26 cellular contexts compared by ENCODE assay signal in the genomic region with DNA sequence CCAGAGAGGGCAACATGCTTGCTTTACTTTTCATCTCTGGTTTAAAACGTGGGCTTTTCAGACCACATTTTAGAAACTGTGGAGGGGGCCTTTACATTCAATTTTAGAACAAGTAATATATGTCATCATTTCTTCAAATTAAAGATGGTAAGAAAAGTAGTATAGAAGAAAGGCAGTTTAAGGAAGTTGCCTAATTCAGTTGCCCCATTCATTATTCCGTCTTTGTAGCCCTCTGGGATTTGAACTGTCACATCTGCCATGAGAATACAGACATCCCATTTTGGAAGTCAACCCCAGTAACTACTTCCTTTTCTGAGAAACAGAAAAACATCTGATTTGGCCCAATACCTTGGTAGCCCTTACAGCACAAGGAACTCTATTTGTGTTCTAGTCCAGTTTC.
"Had no signal": no experiment of that assay in that cellular context is flagged by ENCODE, and none has a peak within 500 bp of the region (broad histone marks: within the 10 kb centered on the region; RNA-seq: fewer than 3 reads in every experiment).

No MANE protein-coding gene starts in this region.

- H3K27ac ChIP-seq: ascending aorta, cardiac muscle cell, coronary artery, Peyer's patch, RWPE1, SJCRH30, SK-N-MC had no signal

- H3K36me3 ChIP-seq: ascending aorta, cardiac muscle cell, Peyer's patch, SJCRH30 had no signal

- H3K9me3 ChIP-seq: ascending aorta, Peyer's patch, SJCRH30 had no signal

- H3K4me3 ChIP-seq: ascending aorta, cardiac muscle cell, coronary artery, Peyer's patch, SJCRH30, SK-N-MC had no signal

- H3K4me1 ChIP-seq: ascending aorta, Peyer's patch, SJCRH30 had no signal

- ATAC-seq: activated CD4-positive, alpha-beta T cell treated with anti-CD3 and anti-CD28 coated beads for 36 hours; activated CD4-positive, CD25-positive, alpha-beta regulatory T cell treated with anti-CD3 and anti-CD28 coated beads, Interleukin-2, amount 50 U/mL, for 24 hours; activated CD8-positive, alpha-beta T cell treated with anti-CD3 and anti-CD28 coated beads, Interleukin-2, amount 10 ng/mL, durations not matched to agents 7 days and 5 days; PC-3; Right ventricle myocardium inferior; WTC11 had no signal

- DNase-seq: activated CD4-positive, alpha-beta T cell treated with anti-CD3 and anti-CD28 coated beads for 36 hours; activated CD4-positive, alpha-beta T cell treated with anti-CD3 and anti-CD28 coated beads, Interleukin-2, amount 10 ng/mL, durations not matched to agents 7 days and 5 days; activated CD4-positive, alpha-beta T cell treated with anti-CD3 and anti-CD28 coated beads, Interleukin-2, amount 50 U/mL, for 48 hours; activated CD8-positive, alpha-beta T cell treated with anti-CD3 and anti-CD28 coated beads, Interleukin-2, amount 10 ng/mL, durations not matched to agents 7 days and 5 days; activated gamma-delta T cell; activated naive CD4-positive, alpha-beta T cell treated with Interleukin-2 at 50 U/mL for 16 hours; activated naive CD8-positive, alpha-beta T cell treated with anti-CD3 and anti-CD28 coated beads, Interleukin-2, amount 10 ng/mL, durations not matched to agents 7 days and 5 days; activated T-cell treated with anti-CD3 and anti-CD28 coated beads, Interleukin-2, amount 50 U/mL, for 24 hours; amygdala; NCI-H1048; NCI-H1436 treated with DMSO at 0.1 percent for 48 hours; NCI-H1694 treated with DMSO at 0.1 percent for 48 hours; NCI-H2029; NCI-H345; NCI-H524 treated with DMSO at 0.1 percent for 48 hours; PC-3; Peyer's patch; SJCRH30 had no signal

- H3K27me3 ChIP-seq: ascending aorta, cardiac muscle cell, Peyer's patch, SJCRH30 had no signal
